ENCODE assay signal across 13 cellular contexts in the genomic region with DNA sequence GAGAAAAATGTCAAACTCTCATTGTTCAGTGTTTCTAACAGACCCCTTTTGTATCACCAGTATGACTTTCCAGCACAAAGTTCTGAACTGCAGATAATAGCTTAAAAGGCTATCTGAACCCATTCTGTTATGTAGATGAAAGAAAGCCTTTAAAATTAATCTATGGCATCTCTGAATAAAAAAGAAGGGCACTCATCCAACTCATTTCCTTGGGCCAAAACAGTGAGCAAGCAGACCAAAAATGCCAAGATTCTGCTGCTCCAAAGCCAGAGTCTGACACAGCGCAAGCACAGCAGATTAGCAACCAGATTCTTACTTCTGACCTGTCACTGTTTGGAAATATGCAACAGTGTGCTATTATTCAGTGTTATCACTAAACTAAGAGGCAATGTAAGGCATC. TPM values are rescaled to one million over a fixed set of nuclear protein-coding genes. Genes with fewer than 3 reads are reported as not detected.
DNase-seq lines count a peak whose midpoint lies in the region; TF ChIP-seq lines count a peak whose summit lies in the region.
"Had no signal": no experiment of that assay in that cellular context is flagged by ENCODE, and none has a peak within 500 bp of the region (broad histone marks: within the 10 kb centered on the region; RNA-seq: fewer than 3 reads in every experiment).

No MANE protein-coding gene starts in this region.

- H3K27me3 Mint-ChIP-seq in mesothelial cell of epicardium (ENCODE audit: low read depth) (no peaks in the 10 kb centered on the region), nephron progenitor cell (ENCODE audit: low read depth, poor library complexity) (peaks cover 6% of the 10 kb centered on the region)
- peaks cover 20% of the 10 kb centered on the region for H3K27me3 Mint-ChIP-seq in activated naive CD4-positive, alpha-beta T cell treated with anti-CD3 and anti-CD28 coated beads, Interleukin-2, amount 10 ng/mL, durations not matched to agents 7 days and 5 days
- H3K27me3 Mint-ChIP-seq: activated CD8-positive, alpha-beta T cell treated with anti-CD3 and anti-CD28 coated beads for 36 hours had no signal

- H3K4me3 Mint-ChIP-seq in mesothelial cell of epicardium = no peak overlapping the region
- no peak overlapping the region for H3K4me3 Mint-ChIP-seq in activated naive CD4-positive, alpha-beta T cell treated with anti-CD3 and anti-CD28 coated beads, Interleukin-2, amount 10 ng/mL, durations not matched to agents 7 days and 5 days
- H3K4me3 Mint-ChIP-seq in nephron progenitor cell = no peak overlapping the region
- H3K4me3 Mint-ChIP-seq: activated CD8-positive, alpha-beta T cell treated with anti-CD3 and anti-CD28 coated beads for 36 hours; natural killer cell; stimulated activated memory B cell treated with anti-CD40 and anti-IgM and Interleukin-4, amounts not matched to agents 10 μg/mL and 1 μg/mL and 100 μg/mL, for 72 hours had no signal

- H3K4me1 Mint-ChIP-seq in mesothelial cell of epicardium = peaks cover 30% of the 10 kb centered on the region
- no peaks in the 10 kb centered on the region for H3K4me1 Mint-ChIP-seq in activated naive CD4-positive, alpha-beta T cell treated with anti-CD3 and anti-CD28 coated beads, Interleukin-2, amount 10 ng/mL, durations not matched to agents 7 days and 5 days
- H3K4me1 Mint-ChIP-seq in nephron progenitor cell = no peaks in the 10 kb centered on the region
- H3K4me1 Mint-ChIP-seq: natural killer cell; stimulated activated memory B cell treated with anti-CD40 and anti-IgM and Interleukin-4, amounts not matched to agents 10 μg/mL and 1 μg/mL and 100 μg/mL, for 72 hours had no signal

- H3K27ac Mint-ChIP-seq in mesothelial cell of epicardium (peak overlapping the region; percentile 44), nephron progenitor cell (no peak overlapping the region)
- H3K27ac Mint-ChIP-seq in activated naive CD4-positive, alpha-beta T cell treated with anti-CD3 and anti-CD28 coated beads, Interleukin-2, amount 10 ng/mL, durations not matched to agents 7 days and 5 days = no peak overlapping the region
- H3K27ac Mint-ChIP-seq: activated CD8-positive, alpha-beta T cell treated with anti-CD3 and anti-CD28 coated beads for 36 hours; activated naive CD4-positive, alpha-beta T cell treated with anti-CD3 and anti-CD28 coated beads, Interleukin-2, amount 50 U/mL, for 72 hours; natural killer cell; stimulated activated memory B cell treated with anti-CD40 and anti-IgM and Interleukin-4, amounts not matched to agents 10 μg/mL and 1 μg/mL and 100 μg/mL, for 72 hours had no signal

- H3K36me3 Mint-ChIP-seq in mesothelial cell of epicardium = no peaks in the 10 kb centered on the region
- H3K36me3 Mint-ChIP-seq in activated naive CD4-positive, alpha-beta T cell treated with anti-CD3 and anti-CD28 coated beads, Interleukin-2, amount 10 ng/mL, durations not matched to agents 7 days and 5 days = no peaks in the 10 kb centered on the region
- no peaks in the 10 kb centered on the region for H3K36me3 Mint-ChIP-seq in nephron progenitor cell (ENCODE audit: low read depth)
- H3K36me3 Mint-ChIP-seq: activated naive CD4-positive, alpha-beta T cell treated with anti-CD3 and anti-CD28 coated beads, Interleukin-2, amount 50 U/mL, for 72 hours; natural killer cell; stimulated activated memory B cell treated with anti-CD40 and anti-IgM and Interleukin-4, amounts not matched to agents 10 μg/mL and 1 μg/mL and 100 μg/mL, for 72 hours had no signal

- CTCF ChIA-PET in activated naive CD4-positive, alpha-beta T cell treated with anti-CD3 and anti-CD28 coated beads, Interleukin-2, amount 10 ng/mL, durations not matched to agents 7 days and 5 days (lab: Charles Lee) = no interaction called here

- TF ChIP-seq CTCF in mesothelial cell of epicardium (IDR thresholded peaks at IDR 0.05; ENCODE audit: unreplicated experiment) (no peak), nephron progenitor cell (IDR thresholded peaks at IDR 0.05) (no peak)

- DNase-seq in AG20443 (ENCODE audit: low spot score) (peak; percentile 79), M059J (ENCODE audit: low read depth) (peak; percentile 75), dermis blood vessel endothelial cell (peak; percentile 79), mesothelial cell of epicardium (ENCODE audit: low spot score in 2 of 2, unreplicated experiment in 2 of 2) (no peak), MV-4-11 (lab: John Stamatoyannopoulos, UW) (no peak), nephron progenitor cell (no peak)
- no peak for DNase-seq in activated naive CD4-positive, alpha-beta T cell treated with anti-CD3 and anti-CD28 coated beads, Interleukin-2, amount 10 ng/mL, durations not matched to agents 7 days and 5 days
- DNase-seq in stimulated activated naive CD4-positive, alpha-beta T cell treated with Interleukin-2 at 50 U/mL for 16 hours (lab: John Stamatoyannopoulos, UW) = no peak
- DNase-seq: activated CD8-positive, alpha-beta T cell treated with anti-CD3 and anti-CD28 coated beads for 36 hours; effector CD8-positive, alpha-beta T cell; natural killer cell had no signal

- H3K9me3 Mint-ChIP-seq in mesothelial cell of epicardium (peaks cover 4% of the 10 kb centered on the region), nephron progenitor cell (no peaks in the 10 kb centered on the region)
- no peaks in the 10 kb centered on the region for H3K9me3 Mint-ChIP-seq in activated naive CD4-positive, alpha-beta T cell treated with anti-CD3 and anti-CD28 coated beads, Interleukin-2, amount 10 ng/mL, durations not matched to agents 7 days and 5 days
- H3K9me3 Mint-ChIP-seq: activated CD8-positive, alpha-beta T cell treated with anti-CD3 and anti-CD28 coated beads for 36 hours; activated naive CD4-positive, alpha-beta T cell treated with anti-CD3 and anti-CD28 coated beads, Interleukin-2, amount 50 U/mL, for 72 hours; natural killer cell had no signal

RNA-seq across cellular contexts. Expression of a gene that starts 22.6 kb away (rescaled TPM):
- 31.7 and 47.7 TPM in 2 replicates for total RNA-seq in M059J (2014; rRNA removed; shearing (Covaris generic))
- total RNA-seq in dermis blood vessel endothelial cell (338 and 347 TPM in 2 replicates), mesothelial cell of epicardium (32.3 to 40.5 TPM (median 33.3 TPM) in 3 replicates)

Comparison
In these comparisons a context has a peak if more than half of its experiments do, and no peak if none do; other contexts are left out.
1. DNase-seq: peak in AG20443 (single experiment), M059J (single experiment) and dermis blood vessel endothelial cell (single experiment); none in mesothelial cell of epicardium (0 of 2), MV-4-11 (single experiment), activated naive CD4-positive, alpha-beta T cell treated with anti-CD3 and anti-CD28 coated beads, Interleukin-2, amount 10 ng/mL, durations not matched to agents 7 days and 5 days (single experiment), stimulated activated naive CD4-positive, alpha-beta T cell treated with Interleukin-2 at 50 U/mL for 16 hours (single experiment) and nephron progenitor cell (single experiment).